ENCODE assay signal across 8 cellular contexts in the genomic region with DNA sequence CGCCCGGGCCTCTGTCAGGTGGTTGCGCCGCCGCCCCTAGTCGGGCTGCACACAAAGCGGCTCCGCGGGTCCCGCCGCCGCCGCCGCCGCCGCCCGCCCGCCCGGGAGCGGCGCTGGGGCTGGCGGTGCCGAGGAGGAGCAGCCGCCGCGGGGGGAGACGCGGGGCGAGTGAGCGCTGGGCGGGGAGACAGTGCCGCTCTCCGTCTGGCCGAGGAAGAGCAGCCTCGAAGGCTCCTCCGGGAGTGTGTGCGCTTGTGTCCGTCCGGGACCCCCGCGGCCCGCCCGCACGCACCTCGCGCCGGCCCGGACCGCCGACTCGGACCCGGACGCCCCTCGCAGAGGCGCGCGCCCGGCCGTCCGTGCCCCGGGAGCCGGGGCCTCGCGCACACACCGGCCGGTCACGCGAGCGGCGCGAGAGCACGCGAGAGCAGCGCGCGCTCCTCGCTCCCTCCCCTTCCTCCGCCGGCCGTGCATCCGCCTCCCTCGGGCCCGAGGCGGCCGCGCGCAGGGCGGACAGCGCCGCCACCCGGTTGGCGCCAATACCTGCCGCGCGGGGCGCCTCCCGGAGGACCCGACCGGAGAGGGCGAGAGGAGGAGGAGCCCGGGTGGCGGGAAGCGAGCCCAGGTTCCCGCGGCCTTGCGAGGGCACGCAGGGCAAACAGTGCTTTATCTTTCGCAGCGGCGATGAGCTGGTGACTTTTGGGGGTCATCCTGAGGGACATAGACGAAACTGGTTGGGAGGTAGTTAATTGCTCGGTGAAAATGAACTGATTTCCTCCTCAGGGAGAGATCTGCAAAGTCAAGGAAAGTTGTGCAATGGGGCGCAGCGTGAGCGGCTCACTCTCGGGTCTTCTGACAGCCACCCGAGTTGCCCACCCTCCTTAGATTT. TPM values are rescaled to one million over a fixed set of nuclear protein-coding genes. Genes with fewer than 3 reads are reported as not detected.
DNase-seq lines count a peak whose midpoint lies in the region; ATAC-seq and TF ChIP-seq lines count a peak whose summit lies in the region.

PDS5A (minus strand) TSS at position 423 of the 889 bp plus-strand sequence. CDS start 1,334 bp downstream, outside the sequence.

- H3K4me3 ChIP-seq in WERI-Rb-1 (ENCODE audit: low read depth, low read length) (peak within 1 kb of the TSS; percentile 99), mammary epithelial cell (replicated peaks in 1 of 3; ENCODE audit: insufficient read depth in 1 of 3, low read depth in 2 of 3, low read length in 3 of 3) (peak within 1 kb of the TSS; percentile 85 to 96 (median 87))

- dilution Hi-C loops in mammary epithelial cell (cut with HindIII; ENCODE audit: low sequenced_read_pairs), result no loop called here

- H3K36me3 ChIP-seq in WERI-Rb-1 (peaks cover 42% of the 10 kb centered on the region), mammary epithelial cell (ENCODE audit: insufficient read depth, low read length) (peaks cover 15% of the 10 kb centered on the region)

- H2AFZ ChIP-seq in mammary epithelial cell (ENCODE audit: low read depth, low read length), result peak within 1 kb of the TSS; percentile 93

- in situ Hi-C loops in ACHN (cut with HindIII; ENCODE audit: low pct_ligation_motif_present, low pct_unique_long_range_greater_than_20kb, low sequenced_read_pairs), result no loop called here
- in situ Hi-C loops in mammary epithelial cell (cut with MboI; ENCODE audit: low sequenced_read_pairs in 2 of 2), result loop anchor here in 1 of 2 donors (10.0 kb wide), 1 partner anchor 513 kb away; no protein-coding TSS in a partner anchor

- DNase-seq in ACHN (peak; percentile 90), NCI-H2196 (lab: John Stamatoyannopoulos, UW; ENCODE audit: unreplicated experiment) (peak; percentile 93), WERI-Rb-1 (peak; percentile 93), mammary epithelial cell (peak; percentile 94), iPS-NIHi7 (ENCODE audit: extremely low spot score) (peak; percentile 97), smooth muscle cell of the brain vasculature (ENCODE audit: low read depth, low spot score) (peak; percentile 62)

- H3K9ac ChIP-seq in mammary epithelial cell (ENCODE audit: insufficient read depth, low read length), result peak within 1 kb of the TSS; percentile 83

- H3K4me1 ChIP-seq in mammary epithelial cell (ENCODE audit: insufficient read depth, low read length), result peaks cover 10% of the 10 kb centered on the region

- H3K27ac ChIP-seq in WERI-Rb-1 (peak within 1 kb of the TSS; percentile 94), mammary epithelial cell (ENCODE audit: insufficient read depth, low read depth, low read length) (peak within 1 kb of the TSS; percentile 80)

- TF ChIP-seq CTCF in WERI-Rb-1 (IDR thresholded peaks at IDR 0.05; ENCODE audit: low read depth, low read length), result peak; percentile 97
- TF ChIP-seq CTCF in mammary epithelial cell (conservative IDR thresholded peaks at IDR 0.05 in 1 of 2, IDR thresholded peaks at IDR 0.05 in 1 of 2; ENCODE audit: extremely low read depth in 1 of 2, insufficient read depth in 1 of 2, low read depth in 1 of 2, low read length in 2 of 2), result peak; percentile 73 to 83

- H3K79me2 ChIP-seq in mammary epithelial cell (ENCODE audit: insufficient read depth, low read length), result peaks cover 48% of the 10 kb centered on the region

- WGBS in mammary epithelial cell (ENCODE audit: low coverage, missing lambda C conversion rate), result 2% methylated on average over 41 of the region's 117 CpGs

- intact Hi-C loops in mammary epithelial cell (cut with micrococcal nuclease), result loop anchor here (2.0 to 10.0 kb wide), 4 partner anchors 123 to 451 kb away; partner anchors contain the start of genes SMIM14 and UGDH

- no TSS peak for BruUV-seq in mammary epithelial cell (replicated peaks; lab: Mats Ljungman, UMichigan)

- H3K27me3 ChIP-seq in WERI-Rb-1 (ENCODE audit: insufficient read depth, low read depth, severe bottlenecking) (no peaks in the 10 kb centered on the region), mammary epithelial cell (ENCODE audit: insufficient read depth, low read length) (no peaks in the 10 kb centered on the region)

- H4K20me1 ChIP-seq in mammary epithelial cell (ENCODE audit: insufficient read depth, low read length), result no peaks in the 10 kb centered on the region

- CTCF ChIA-PET in mammary epithelial cell (lab: Charles Lee; ENCODE audit: low non-redundant PET), result interaction anchor here (0.7 kb wide), 1 partner anchor 10 kb away, joined by 3 read pairs; no protein-coding TSS in a partner anchor

- ATAC-seq in GM18870 (IDR thresholded peaks at IDR 0.05; ENCODE audit: unreplicated experiment) (peak; percentile 53), HG03135 (IDR thresholded peaks at IDR 0.05; ENCODE audit: unreplicated experiment) (peak; percentile 76)

- H3K9me3 ChIP-seq in WERI-Rb-1 (ENCODE audit: severe bottlenecking) (no peaks in the 10 kb centered on the region), mammary epithelial cell (replicated peaks; ENCODE audit: insufficient read depth, low read length) (no peaks in the 10 kb centered on the region)

- H3K4me2 ChIP-seq in mammary epithelial cell (ENCODE audit: insufficient read depth, low read depth, low read length), result peak within 1 kb of the TSS; percentile 91

RNA-seq across cellular contexts. Expression of gene PDS5A, which starts in this region (rescaled TPM):
- total RNA-seq in mammary epithelial cell, result 10 to 100 TPM; 72.2 to 78.5 TPM
- polyA plus RNA-seq in mammary epithelial cell, result 31.8 TPM
- polyA minus RNA-seq in mammary epithelial cell, result 170 TPM

Comparison
In these comparisons a context has a peak if more than half of its experiments do, and no peak if none do; other contexts are left out.
1. Peak in every context shown above with its lines: DNase-seq, ATAC-seq, H3K4me3 ChIP-seq and H3K27ac ChIP-seq.